2 cellular contexts compared by ENCODE assay signal in the genomic region with DNA sequence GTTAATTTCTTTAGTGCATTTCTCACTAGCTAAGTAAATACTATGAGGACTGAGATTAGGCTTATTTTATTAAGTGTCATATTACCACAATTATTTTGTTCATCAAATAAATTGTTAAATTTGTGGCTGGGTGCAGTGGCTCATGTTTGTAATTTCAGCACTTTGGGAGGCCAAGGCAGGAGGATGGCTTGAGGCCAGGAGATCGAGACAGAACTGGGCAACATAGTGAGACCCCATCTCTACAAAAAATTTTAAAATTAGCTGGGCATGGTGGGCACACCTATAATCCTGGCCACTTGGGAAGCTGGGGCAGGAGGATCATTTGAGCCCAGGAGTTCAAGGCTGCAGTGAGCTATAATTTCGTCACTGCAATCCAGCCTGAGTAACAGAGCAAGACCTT.
TF ChIP-seq lines count a peak whose summit lies in the region.

No MANE protein-coding gene starts in this region.

TF ChIP-seq in HepG2, 621 proteins besides CTCF, POLR2A, EP300 and RAD21:
- TF ChIP-seq, protein P1, sequence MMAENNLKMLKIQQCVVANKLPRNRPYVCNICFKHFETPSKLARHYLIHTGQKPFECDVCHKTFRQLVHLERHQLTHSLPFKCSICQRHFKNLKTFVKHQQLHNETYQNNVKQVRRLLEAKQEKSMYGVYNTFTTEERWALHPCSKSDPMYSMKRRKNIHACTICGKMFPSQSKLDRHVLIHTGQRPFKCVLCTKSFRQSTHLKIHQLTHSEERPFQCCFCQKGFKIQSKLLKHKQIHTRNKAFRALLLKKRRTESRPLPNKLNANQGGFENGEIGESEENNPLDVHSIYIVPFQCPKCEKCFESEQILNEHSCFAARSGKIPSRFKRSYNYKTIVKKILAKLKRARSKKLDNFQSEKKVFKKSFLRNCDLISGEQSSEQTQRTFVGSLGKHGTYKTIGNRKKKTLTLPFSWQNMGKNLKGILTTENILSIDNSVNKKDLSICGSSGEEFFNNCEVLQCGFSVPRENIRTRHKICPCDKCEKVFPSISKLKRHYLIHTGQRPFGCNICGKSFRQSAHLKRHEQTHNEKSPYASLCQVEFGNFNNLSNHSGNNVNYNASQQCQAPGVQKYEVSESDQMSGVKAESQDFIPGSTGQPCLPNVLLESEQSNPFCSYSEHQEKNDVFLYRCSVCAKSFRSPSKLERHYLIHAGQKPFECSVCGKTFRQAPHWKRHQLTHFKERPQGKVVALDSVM (CRISPR knock-in tag; IDR thresholded peaks at IDR 0.05), result peak; percentile 49; the same call in 1 of the 2 replicates
- TF ChIP-seq GABPA (IDR thresholded peaks at IDR 0.05; ENCODE audit: low read depth, low read length) (no peak), GABPA (CRISPR knock-in tag; IDR thresholded peaks at IDR 0.05; ENCODE audit: low read depth) (no peak), ZNF121 (CRISPR knock-in tag; IDR thresholded peaks at IDR 0.05) (peak; percentile 94), ZNF670 (CRISPR knock-in tag; IDR thresholded peaks at IDR 0.05; ENCODE audit: borderline replicate concordance) (no peak)

TF ChIP-seq in K562, 482 proteins besides CTCF, POLR2A, EP300 and RAD21:
- peak; percentile 83 for TF ChIP-seq ZNF121 (CRISPR knock-in tag; conservative IDR thresholded peaks at IDR 0.05)
- no peak for TF ChIP-seq ZNF75A (CRISPR knock-in tag; IDR thresholded peaks at IDR 0.05)
- TF ChIP-seq, protein P2, sequence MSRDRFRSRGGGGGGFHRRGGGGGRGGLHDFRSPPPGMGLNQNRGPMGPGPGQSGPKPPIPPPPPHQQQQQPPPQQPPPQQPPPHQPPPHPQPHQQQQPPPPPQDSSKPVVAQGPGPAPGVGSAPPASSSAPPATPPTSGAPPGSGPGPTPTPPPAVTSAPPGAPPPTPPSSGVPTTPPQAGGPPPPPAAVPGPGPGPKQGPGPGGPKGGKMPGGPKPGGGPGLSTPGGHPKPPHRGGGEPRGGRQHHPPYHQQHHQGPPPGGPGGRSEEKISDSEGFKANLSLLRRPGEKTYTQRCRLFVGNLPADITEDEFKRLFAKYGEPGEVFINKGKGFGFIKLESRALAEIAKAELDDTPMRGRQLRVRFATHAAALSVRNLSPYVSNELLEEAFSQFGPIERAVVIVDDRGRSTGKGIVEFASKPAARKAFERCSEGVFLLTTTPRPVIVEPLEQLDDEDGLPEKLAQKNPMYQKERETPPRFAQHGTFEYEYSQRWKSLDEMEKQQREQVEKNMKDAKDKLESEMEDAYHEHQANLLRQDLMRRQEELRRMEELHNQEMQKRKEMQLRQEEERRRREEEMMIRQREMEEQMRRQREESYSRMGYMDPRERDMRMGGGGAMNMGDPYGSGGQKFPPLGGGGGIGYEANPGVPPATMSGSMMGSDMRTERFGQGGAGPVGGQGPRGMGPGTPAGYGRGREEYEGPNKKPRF (IDR thresholded peaks at IDR 0.05; ENCODE audit: low read depth, low read length), result no peak
- peak; percentile 30 for TF ChIP-seq RBM25 (IDR thresholded peaks at IDR 0.05; ENCODE audit: low read depth, low read length, severe bottlenecking)
